In genomic region chr12:64006211-64006610, GRCh38 we compare ENCODE assay signal across 21 cellular contexts.
DNase-seq lines count a peak whose midpoint lies in the region; ATAC-seq and TF ChIP-seq lines count a peak whose summit lies in the region.
"Had no signal": no experiment of that assay in that cellular context is flagged by ENCODE, and none has a peak within 500 bp of the region (broad histone marks: within the 10 kb centered on the region; RNA-seq: fewer than 3 reads in every experiment).

No MANE protein-coding gene starts in this region.

- no peak overlapping the region for H3K4me2 ChIP-seq in mesendoderm (ENCODE audit: low read length)
- H3K4me2 ChIP-seq: BLaER1 had no signal

- no peaks in the 10 kb centered on the region for H3K79me2 ChIP-seq in mesendoderm (ENCODE audit: control insufficient read depth, insufficient read depth, low read length)

- H3K56ac ChIP-seq in mesendoderm (ENCODE audit: low read length), result no peak overlapping the region

- intact Hi-C loops in Caco-2 (cut with micrococcal nuclease; ENCODE audit: unreplicated experiment), result loop anchor here (10.0 kb wide), 1 partner anchor 161 kb away; the partner anchor contains the start of gene SRGAP1

- CTCF ChIA-PET in Caco-2 (lab: Charles Lee) (no interaction called here), RWPE1 (lab: Yijun Ruan, JAX) (interaction anchor here (0.6 to 2.1 kb wide), 2 partner anchors 37 to 162 kb away, joined by 4 to 12 read pairs; partner anchors contain the start of gene SRGAP1)

- H3K4me3 ChIP-seq in Caco-2 (ENCODE audit: low read depth, low read length) (no peak overlapping the region), choroid plexus epithelial cell (ENCODE audit: low read depth, low read length) (no peak overlapping the region), mesendoderm (ENCODE audit: low read length) (no peak overlapping the region)
- H3K4me3 ChIP-seq: BLaER1, breast epithelium, gastrocnemius medialis, skin epidermis had no signal

- H3K79me1 ChIP-seq in mesendoderm (ENCODE audit: low read length), result no peaks in the 10 kb centered on the region

- H4K8ac ChIP-seq in mesendoderm (ENCODE audit: low read depth, low read length), result no peak overlapping the region

- no peak overlapping the region for H3K23ac ChIP-seq in mesendoderm (ENCODE audit: low read length)

- no peak for DNase-seq in Caco-2
- DNase-seq in LHCN-M2 (ENCODE audit: low read depth), result peak; percentile 86
- DNase-seq in choroid plexus epithelial cell (ENCODE audit: low read depth), result peak; percentile 84
- peak; percentile 95 for DNase-seq in mesendoderm
- no peak for DNase-seq in NCI-H1105 treated with DMSO at 0.1 percent for 48 hours (lab: John Stamatoyannopoulos, UW)
- DNase-seq in RWPE1 (ENCODE audit: low spot score), result no peak
- DNase-seq: activated CD4-positive, CD25-positive, alpha-beta regulatory T cell; activated naive CD4-positive, alpha-beta T cell treated with anti-CD3 and anti-CD28 coated beads for 36 hours; effector CD4-positive, alpha-beta T cell; gastrocnemius medialis; H9; NCI-H1092 treated with DMSO at 0.1 percent for 48 hours; NCI-H446; stimulated activated naive B cell treated with anti-CD40 and anti-IgM and Interleukin-4, amounts not matched to agents 10 μg/mL and 1 μg/mL and 100 μg/mL, for 72 hours; SW 1271 had no signal

- H2BK15ac ChIP-seq in mesendoderm (replicated peaks; ENCODE audit: low read depth), result no peak overlapping the region

- no peak overlapping the region for H2AK5ac ChIP-seq in mesendoderm (ENCODE audit: low read length)

- H3K27me3 ChIP-seq in Caco-2 (replicated peaks; ENCODE audit: control insufficient read depth, insufficient read depth, low read length) (no peaks in the 10 kb centered on the region), mesendoderm (ENCODE audit: insufficient read depth, low read length, poor library complexity) (no peaks in the 10 kb centered on the region)
- H3K27me3 ChIP-seq: BLaER1, breast epithelium, gastrocnemius medialis had no signal

- POLR2A ChIA-PET in Caco-2 (lab: Charles Lee), result no interaction called here
- POLR2A ChIA-PET in RWPE1 (lab: Yijun Ruan, JAX; ENCODE audit: low non-redundant PET), result no interaction called here

- no peak overlapping the region for H3K9ac ChIP-seq in mesendoderm (ENCODE audit: low read length)
- H3K9ac ChIP-seq: BLaER1, parathyroid adenoma had no signal

- H3K4me3 Mint-ChIP-seq in Caco-2 (ENCODE audit: unreplicated experiment), result no peak overlapping the region
- H3K4me3 Mint-ChIP-seq: activated naive CD4-positive, alpha-beta T cell treated with anti-CD3 and anti-CD28 coated beads for 36 hours; H9; stimulated activated naive B cell treated with anti-CD40 and anti-IgM and Interleukin-4, amounts not matched to agents 10 μg/mL and 1 μg/mL and 100 μg/mL, for 72 hours had no signal

- no peak overlapping the region for H3K18ac ChIP-seq in mesendoderm (ENCODE audit: low read length)

- WGBS in mesendoderm (ENCODE audit: extremely low coverage, insufficient coverage, low lambda C conversion rate), result no CpG with 5 or more reads among the region's 1 CpG

- H3K36me3 ChIP-seq in Caco-2 (ENCODE audit: control insufficient read depth, insufficient read depth, low read length) (no peaks in the 10 kb centered on the region), mesendoderm (ENCODE audit: control insufficient read depth, insufficient read depth, low read length) (no peaks in the 10 kb centered on the region)
- H3K36me3 ChIP-seq: BLaER1, breast epithelium, gastrocnemius medialis had no signal

- no TSS peak for BruUV-seq in Caco-2 (replicated peaks; lab: Mats Ljungman, UMichigan)

- ATAC-seq in GM19324 (IDR thresholded peaks at IDR 0.05; ENCODE audit: low FRiP score, unreplicated experiment) (no peak), esophagus mucosa (no peak)
- ATAC-seq: gastrocnemius medialis; stimulated activated naive B cell treated with anti-CD40 and anti-IgM and Interleukin-4, amounts not matched to agents 10 μg/mL and 1 μg/mL and 100 μg/mL, for 72 hours had no signal

- TF ChIP-seq CTCF in Caco-2 (IDR thresholded peaks at IDR 0.05; ENCODE audit: insufficient read depth in 1 of 2, low read depth in 1 of 2, low read length in 1 of 2, severe bottlenecking in 1 of 2, unreplicated experiment in 1 of 2) (no peak), choroid plexus epithelial cell (conservative IDR thresholded peaks at IDR 0.05; ENCODE audit: low read depth, low read length) (no peak), RWPE1 (conservative IDR thresholded peaks at IDR 0.05; ENCODE audit: low read depth) (no peak)

- H3K4ac ChIP-seq in mesendoderm (ENCODE audit: low read depth, low read length), result no peak overlapping the region

- peaks cover 19% of the 10 kb centered on the region for H3K36me3 Mint-ChIP-seq in Caco-2 (ENCODE audit: insufficient read depth, unreplicated experiment)
- H3K36me3 Mint-ChIP-seq: stimulated activated naive B cell treated with anti-CD40 and anti-IgM and Interleukin-4, amounts not matched to agents 10 μg/mL and 1 μg/mL and 100 μg/mL, for 72 hours had no signal

- peaks cover 7% of the 10 kb centered on the region for H3K4me1 Mint-ChIP-seq in Caco-2 (ENCODE audit: low read depth, unreplicated experiment)
- H3K4me1 Mint-ChIP-seq: stimulated activated naive B cell treated with anti-CD40 and anti-IgM and Interleukin-4, amounts not matched to agents 10 μg/mL and 1 μg/mL and 100 μg/mL, for 72 hours had no signal

- H3K9me3 ChIP-seq in Caco-2, result peaks cover 4% of the 10 kb centered on the region; the same call in 1 of the 2 replicates
- H3K9me3 ChIP-seq: BLaER1, breast epithelium, gastrocnemius medialis had no signal

- H3K27ac ChIP-seq in mesendoderm (ENCODE audit: low read depth, low read length) (no peak overlapping the region), RWPE1 (no peak overlapping the region)
- H3K27ac ChIP-seq: BLaER1, breast epithelium, gastrocnemius medialis, parathyroid adenoma, skin epidermis had no signal

- H3K9me3 Mint-ChIP-seq in Caco-2 (ENCODE audit: unreplicated experiment), result peaks cover 23% of the 10 kb centered on the region

- H3K27ac Mint-ChIP-seq in Caco-2 (ENCODE audit: unreplicated experiment), result peak overlapping the region; percentile 46
- H3K27ac Mint-ChIP-seq: activated naive CD4-positive, alpha-beta T cell treated with anti-CD3 and anti-CD28 coated beads for 36 hours; H9; stimulated activated naive B cell treated with anti-CD40 and anti-IgM and Interleukin-4, amounts not matched to agents 10 μg/mL and 1 μg/mL and 100 μg/mL, for 72 hours had no signal

- no peaks in the 10 kb centered on the region for H3K27me3 Mint-ChIP-seq in Caco-2 (ENCODE audit: insufficient read depth, unreplicated experiment)
- H3K27me3 Mint-ChIP-seq: stimulated activated naive B cell treated with anti-CD40 and anti-IgM and Interleukin-4, amounts not matched to agents 10 μg/mL and 1 μg/mL and 100 μg/mL, for 72 hours had no signal

- no peak overlapping the region for H4K5ac ChIP-seq in mesendoderm (ENCODE audit: low read length)

- peaks cover 29% of the 10 kb centered on the region for H3K4me1 ChIP-seq in Caco-2
- no peaks in the 10 kb centered on the region for H3K4me1 ChIP-seq in mesendoderm (ENCODE audit: control insufficient read depth, low read depth, low read length)
- H3K4me1 ChIP-seq: BLaER1, breast epithelium, gastrocnemius medialis had no signal

- H2BK120ac ChIP-seq in mesendoderm (ENCODE audit: low read depth, low read length), result no peak overlapping the region

- no peak overlapping the region for H2BK5ac ChIP-seq in mesendoderm (ENCODE audit: low read length)

Comparison
In these comparisons a context has a peak if more than half of its experiments do, and no peak if none do; other contexts are left out.
1. DNase-seq: peak in LHCN-M2 (single experiment), choroid plexus epithelial cell (single experiment) and mesendoderm (single experiment); none in Caco-2 (0 of 2), NCI-H1105 treated with DMSO at 0.1 percent for 48 hours (single experiment) and RWPE1 (single experiment).